16 cellular contexts compared by ENCODE assay signal in genomic region chr1:80448081-80448480, GRCh38.
"Had no signal": no experiment of that assay in that cellular context is flagged by ENCODE, and none has a peak within 500 bp of the region (broad histone marks: within the 10 kb centered on the region; RNA-seq: fewer than 3 reads in every experiment).

No MANE protein-coding gene starts in this region.

- H3K4me1 ChIP-seq: gastrocnemius medialis, heart left ventricle, lower lobe of right lung had no signal

- H3K27me3 Mint-ChIP-seq: activated CD4-positive, alpha-beta T cell treated with anti-CD3 and anti-CD28 coated beads, Interleukin-2, amount 10 ng/mL, durations not matched to agents 7 days and 5 days had no signal

- H3K27me3 ChIP-seq: gastrocnemius medialis, heart left ventricle, ovary had no signal

- H3K4me1 Mint-ChIP-seq: activated CD4-positive, alpha-beta T cell treated with anti-CD3 and anti-CD28 coated beads, Interleukin-2, amount 10 ng/mL, durations not matched to agents 7 days and 5 days; immature natural killer cell; neural crest cell; stimulated activated effector memory CD8-positive, alpha-beta T cell treated with anti-CD3 and anti-CD28 coated beads, Interleukin-12 subunit alpha, Interleukin-12 subunit beta, amount 100 ng/mL, for 72 hours had no signal

- H3K27ac ChIP-seq: coronary artery, gastrocnemius medialis, heart left ventricle, lower lobe of right lung, ovary had no signal

- H3K9me3 ChIP-seq: gastrocnemius medialis, heart left ventricle, lower lobe of right lung, ovary had no signal

- DNase-seq: activated CD4-positive, alpha-beta T cell treated with anti-CD3 and anti-CD28 coated beads, Interleukin-2, amount 10 ng/mL, durations not matched to agents 7 days and 5 days; activated CD4-positive, CD25-positive, alpha-beta regulatory T cell; activated CD8-positive, alpha-beta memory T cell treated with anti-CD3 and anti-CD28 coated beads, Interleukin-2, amount 50 U/mL, for 48 hours; aorta; caudate nucleus; gastrocnemius medialis; heart left ventricle; immature natural killer cell; left cardiac atrium; lower lobe of right lung; ovary; stimulated activated CD4-positive, alpha-beta T cell treated with anti-CD3 and anti-CD28 coated beads, Interleukin-12 subunit alpha, Interleukin-12 subunit beta, amount 100 ng/mL, for 4 hours had no signal

- H3K36me3 ChIP-seq: gastrocnemius medialis, heart left ventricle, lower lobe of right lung, ovary had no signal

- H3K27ac Mint-ChIP-seq: activated CD4-positive, alpha-beta T cell treated with anti-CD3 and anti-CD28 coated beads, Interleukin-2, amount 10 ng/mL, durations not matched to agents 7 days and 5 days; immature natural killer cell; stimulated activated effector memory CD8-positive, alpha-beta T cell treated with anti-CD3 and anti-CD28 coated beads, Interleukin-12 subunit alpha, Interleukin-12 subunit beta, amount 100 ng/mL, for 72 hours had no signal

- H3K4me3 ChIP-seq: coronary artery, gastrocnemius medialis, heart left ventricle, lower lobe of right lung, ovary had no signal

- H3K36me3 Mint-ChIP-seq: immature natural killer cell; stimulated activated effector memory CD8-positive, alpha-beta T cell treated with anti-CD3 and anti-CD28 coated beads, Interleukin-12 subunit alpha, Interleukin-12 subunit beta, amount 100 ng/mL, for 72 hours had no signal

- H3K4me3 Mint-ChIP-seq: activated CD4-positive, alpha-beta T cell treated with anti-CD3 and anti-CD28 coated beads, Interleukin-2, amount 10 ng/mL, durations not matched to agents 7 days and 5 days; immature natural killer cell; neural crest cell; stimulated activated effector memory CD8-positive, alpha-beta T cell treated with anti-CD3 and anti-CD28 coated beads, Interleukin-12 subunit alpha, Interleukin-12 subunit beta, amount 100 ng/mL, for 72 hours had no signal

- H3K9me3 Mint-ChIP-seq: activated CD4-positive, alpha-beta T cell treated with anti-CD3 and anti-CD28 coated beads, Interleukin-2, amount 10 ng/mL, durations not matched to agents 7 days and 5 days had no signal

- ATAC-seq: esophagus mucosa; gastrocnemius medialis; heart left ventricle; left cardiac atrium; lower lobe of right lung; stimulated activated effector memory CD8-positive, alpha-beta T cell treated with anti-CD3 and anti-CD28 coated beads, Interleukin-12 subunit alpha, Interleukin-12 subunit beta, amount 100 ng/mL, for 72 hours had no signal
